18 cellular contexts compared by ENCODE assay signal in the genomic region with DNA sequence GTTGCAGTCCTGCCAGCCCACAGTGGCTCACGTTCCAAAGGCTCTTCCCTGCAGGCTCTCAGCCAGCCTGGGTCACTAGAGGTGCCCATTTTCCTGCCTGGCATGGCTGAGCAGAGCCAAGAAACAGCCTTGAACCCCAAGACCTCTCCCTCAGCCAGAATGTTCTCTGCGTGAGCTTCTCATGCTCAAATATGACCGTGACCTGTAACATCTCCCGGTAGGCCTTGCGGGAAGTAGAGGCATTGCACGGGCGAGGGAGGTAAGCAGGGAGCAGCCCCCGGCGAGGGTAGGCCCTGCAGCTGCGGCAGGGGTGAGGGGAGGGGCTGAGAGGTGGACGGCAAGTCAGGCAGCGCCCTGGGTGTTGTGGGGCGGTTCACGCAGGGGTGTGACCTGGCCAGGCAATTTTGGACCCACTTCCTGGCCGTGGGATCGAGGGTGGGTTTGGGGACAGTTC.
"Had no signal": no experiment of that assay in that cellular context is flagged by ENCODE, and none has a peak within 500 bp of the region (broad histone marks: within the 10 kb centered on the region; RNA-seq: fewer than 3 reads in every experiment).

No MANE protein-coding gene starts in this region.

- H3K27me3 Mint-ChIP-seq: activated naive CD8-positive, alpha-beta T cell treated with anti-CD3 and anti-CD28 coated beads for 36 hours; naive thymus-derived CD4-positive, alpha-beta T cell; stimulated activated naive CD8-positive, alpha-beta T cell treated with anti-CD3 and anti-CD28 coated beads, Interleukin-15, Interleukin-2, amounts not matched to agents 100 ng/mL and 50 ng/mL, for 24 hours had no signal

- H3K9me3 Mint-ChIP-seq: activated naive CD8-positive, alpha-beta T cell treated with anti-CD3 and anti-CD28 coated beads for 36 hours; activated T-helper 1 cell treated with anti-CD3 and anti-CD28 coated beads, Interleukin-12 subunit alpha, Interleukin-12 subunit beta, Interleukin-2, Interleukin-4 antibody, amounts not matched to agents 30 ng/mL and 10 ng/mL and 1 ng/mL, durations not matched to agents 14 hours and 24 hours and 36 hours; brain; central memory CD8-positive, alpha-beta T cell; naive thymus-derived CD4-positive, alpha-beta T cell; stimulated activated naive CD8-positive, alpha-beta T cell treated with anti-CD3 and anti-CD28 coated beads, Interleukin-15, Interleukin-2, amounts not matched to agents 100 ng/mL and 50 ng/mL, for 24 hours had no signal

- H3K9me3 ChIP-seq: esophagus squamous epithelium, neutrophil, suprapubic skin had no signal

- H3K36me3 Mint-ChIP-seq: activated naive CD8-positive, alpha-beta T cell treated with anti-CD3 and anti-CD28 coated beads for 36 hours; immature natural killer cell had no signal

- DNase-seq: activated CD8-positive, alpha-beta memory T cell treated with anti-CD3 and anti-CD28 coated beads, Interleukin-2, amount 50 U/mL, for 48 hours; activated naive CD8-positive, alpha-beta T cell treated with anti-CD3 and anti-CD28 coated beads for 36 hours; amygdala; cortex of kidney; effector CD8-positive, alpha-beta T cell; esophagus squamous epithelium; immature natural killer cell; naive thymus-derived CD4-positive, alpha-beta T cell; T-helper 1 cell; trophoblast cell; WERI-Rb-1 had no signal

- H3K27ac ChIP-seq: neutrophil, suprapubic skin, WERI-Rb-1 had no signal

- ATAC-seq: naive thymus-derived CD4-positive, alpha-beta T cell had no signal

- H3K4me3 Mint-ChIP-seq: activated naive CD8-positive, alpha-beta T cell treated with anti-CD3 and anti-CD28 coated beads for 36 hours; activated T-helper 1 cell treated with anti-CD3 and anti-CD28 coated beads, Interleukin-12 subunit alpha, Interleukin-12 subunit beta, Interleukin-2, Interleukin-4 antibody, amounts not matched to agents 30 ng/mL and 10 ng/mL and 1 ng/mL, durations not matched to agents 14 hours and 24 hours and 36 hours; brain; central memory CD8-positive, alpha-beta T cell; immature natural killer cell; naive thymus-derived CD4-positive, alpha-beta T cell; stimulated activated naive CD8-positive, alpha-beta T cell treated with anti-CD3 and anti-CD28 coated beads, Interleukin-15, Interleukin-2, amounts not matched to agents 100 ng/mL and 50 ng/mL, for 24 hours had no signal

- H3K36me3 ChIP-seq: neutrophil had no signal

- FAIRE-seq: endothelial cell of umbilical vein had no signal

- H3K27ac Mint-ChIP-seq: activated naive CD8-positive, alpha-beta T cell treated with anti-CD3 and anti-CD28 coated beads for 36 hours; activated T-helper 1 cell treated with anti-CD3 and anti-CD28 coated beads, Interleukin-12 subunit alpha, Interleukin-12 subunit beta, Interleukin-2, Interleukin-4 antibody, amounts not matched to agents 30 ng/mL and 10 ng/mL and 1 ng/mL, durations not matched to agents 14 hours and 24 hours and 36 hours; brain; immature natural killer cell; naive thymus-derived CD4-positive, alpha-beta T cell; stimulated activated naive CD8-positive, alpha-beta T cell treated with anti-CD3 and anti-CD28 coated beads, Interleukin-15, Interleukin-2, amounts not matched to agents 100 ng/mL and 50 ng/mL, for 24 hours had no signal

- H3K4me3 ChIP-seq: suprapubic skin had no signal

- H3K27me3 ChIP-seq: esophagus squamous epithelium, suprapubic skin had no signal
